In genomic region chr12:19224746-19225145, GRCh38 we compare ENCODE assay signal across 21 cellular contexts.
"Had no signal": no experiment of that assay in that cellular context is flagged by ENCODE, and none has a peak within 500 bp of the region (broad histone marks: within the 10 kb centered on the region; RNA-seq: fewer than 3 reads in every experiment).

No MANE protein-coding gene starts in this region.

- H3K36me3 ChIP-seq: esophagus muscularis mucosa, gastroesophageal sphincter, heart right ventricle, left lung, lower lobe of right lung had no signal

- DNase-seq: dermis blood vessel endothelial cell; dorsolateral prefrontal cortex; effector CD4-positive, alpha-beta T cell; effector memory CD4-positive, alpha-beta T cell; foreskin keratinocyte; head of caudate nucleus; heart right ventricle; hippocampal formation; left cardiac atrium; left lung; left ventricle myocardium superior; lower lobe of right lung; mesendoderm; midbrain had no signal

- H3K4me1 ChIP-seq: left lung, lower lobe of right lung had no signal

- FAIRE-seq: colon, endothelial cell of umbilical vein, frontal cortex, islet of Langerhans had no signal

- H3K4me3 ChIP-seq: coronary artery, dorsolateral prefrontal cortex, esophagus muscularis mucosa, gastroesophageal sphincter, heart right ventricle, left lung, lower lobe of right lung had no signal

- H3K27ac ChIP-seq: coronary artery, foreskin keratinocyte, left lung, lower lobe of right lung had no signal

- H3K27me3 ChIP-seq: dorsolateral prefrontal cortex, esophagus muscularis mucosa, foreskin keratinocyte, gastroesophageal sphincter, heart right ventricle, left lung had no signal

- H3K9me3 ChIP-seq: gastroesophageal sphincter, left lung had no signal

- ATAC-seq: foreskin keratinocyte, gastroesophageal sphincter, heart right ventricle, left cardiac atrium, left lung, left ventricle myocardium superior, lower lobe of right lung had no signal
